8 cellular contexts compared by ENCODE assay signal in the genomic region with DNA sequence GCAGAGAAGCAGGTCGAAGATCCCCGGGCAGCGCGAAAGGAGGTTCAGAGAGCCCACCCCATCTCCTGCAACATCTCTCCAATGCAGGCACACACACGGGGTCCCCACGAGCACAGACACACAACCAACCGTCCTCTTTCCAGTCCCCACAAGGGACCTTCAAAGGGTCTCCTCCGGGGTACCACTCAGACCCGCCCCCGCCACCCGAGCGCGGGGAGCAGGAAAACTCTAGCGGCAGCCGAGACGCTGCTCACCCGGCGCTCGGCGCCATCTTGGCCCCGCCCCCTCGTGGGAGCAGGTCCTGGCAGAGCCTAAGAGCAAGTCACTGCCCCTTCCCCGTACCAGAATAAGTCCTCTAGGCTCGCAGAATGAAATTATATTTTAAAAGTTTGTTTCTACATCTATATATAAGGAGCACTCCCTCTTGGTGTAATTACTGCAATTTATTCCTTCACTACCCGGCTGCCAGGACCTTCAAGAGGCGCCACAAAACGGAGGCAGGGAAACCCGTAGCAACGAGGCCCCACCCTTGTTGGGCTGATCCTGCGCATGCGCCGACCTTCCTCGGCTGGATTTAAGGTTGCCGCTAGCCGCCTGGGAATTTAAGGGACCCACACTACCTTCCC. TPM values are rescaled to one million over a fixed set of nuclear protein-coding genes. Genes with fewer than 3 reads are reported as not detected.
A peak's percentile ranks its signal among the peaks of the same experiment; 100 is the strongest.
DNase-seq lines count a peak whose midpoint lies in the region; ATAC-seq and TF ChIP-seq lines count a peak whose summit lies in the region.

A gene with protein sequence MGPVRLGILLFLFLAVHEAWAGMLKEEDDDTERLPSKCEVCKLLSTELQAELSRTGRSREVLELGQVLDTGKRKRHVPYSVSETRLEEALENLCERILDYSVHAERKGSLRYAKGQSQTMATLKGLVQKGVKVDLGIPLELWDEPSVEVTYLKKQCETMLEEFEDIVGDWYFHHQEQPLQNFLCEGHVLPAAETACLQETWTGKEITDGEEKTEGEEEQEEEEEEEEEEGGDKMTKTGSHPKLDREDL (plus strand): TSS at position 560 of the 626 bp plus-strand sequence. CDS start 111 bp downstream, outside the sequence.
A gene (minus strand): TSS at position 284 of the 626 bp plus-strand sequence. CDS start 5,149 bp downstream, outside the sequence.

- peak within 1 kb of the TSS; percentile 99 for H3K27ac Mint-ChIP-seq in IgD-negative memory B cell

- peaks cover 2% of the 10 kb centered on the region for H3K36me3 Mint-ChIP-seq in IgD-negative memory B cell

- peak; percentile 12 for TF ChIP-seq CTCF in epithelial cell of esophagus (IDR thresholded peaks at IDR 0.05; ENCODE audit: insufficient read depth, low read depth, low read length, missing control alignments)

- ATAC-seq in GM21526 (IDR thresholded peaks at IDR 0.05; ENCODE audit: low FRiP score, unreplicated experiment): peak; percentile 69

- H3K4me3 ChIP-seq in epithelial cell of esophagus (ENCODE audit: low read length): peak within 1 kb of the TSS; percentile 90

- peak; percentile 97 for DNase-seq in DMS 273 treated with DMSO at 0.1 percent for 48 hours (lab: John Stamatoyannopoulos, UW)
- peak; percentile 99 for DNase-seq in OCI-M1 (lab: John Stamatoyannopoulos, UW)
- DNase-seq in activated T-cell treated with anti-CD3 and anti-CD28 coated beads for 24 hours (ENCODE audit: low read depth): peak; percentile 94
- peak; percentile 96 for DNase-seq in epithelial cell of esophagus (ENCODE audit: low read depth)
- peak; percentile 96 for DNase-seq in mucosa of gallbladder (ENCODE audit: low spot score)
- peak; percentile 94 for DNase-seq in stimulated activated CD8-positive, alpha-beta memory T cell treated with anti-CD3 and anti-CD28 coated beads, Interleukin-4, amount 100 ng/mL, for 24 hours (ENCODE audit: low read depth)

- peak within 1 kb of the TSS; percentile 96 to 98 (median 96) for H3K4me3 Mint-ChIP-seq in IgD-negative memory B cell

- no peaks in the 10 kb centered on the region for H3K27me3 Mint-ChIP-seq in IgD-negative memory B cell

- H3K4me1 Mint-ChIP-seq in IgD-negative memory B cell: peaks cover 15 to 19% (median 19%) of the 10 kb centered on the region in 3 donors

- no peaks in the 10 kb centered on the region for H3K9me3 Mint-ChIP-seq in IgD-negative memory B cell

RNA-seq across cellular contexts. Expression of the first gene that starts in this region (rescaled TPM):
- 4.5 TPM for polyA plus RNA-seq in IgD-negative memory B cell
- total RNA-seq in mucosa of gallbladder: 34.0 TPM

RNA-seq across cellular contexts. Expression of the second gene that starts in this region (rescaled TPM):
- 31.5 TPM for polyA plus RNA-seq in IgD-negative memory B cell
- total RNA-seq in mucosa of gallbladder: 65.3 TPM

Comparison
In these comparisons a context has a peak if more than half of its experiments do, and no peak if none do; other contexts are left out.
1. Peak in every context shown above with its lines: DNase-seq, ATAC-seq and H3K4me3 ChIP-seq.